Comparison of ENCODE assay signal across 8 cellular contexts in genomic region chr2:229342376-229342775, GRCh38.
DNase-seq lines count a peak whose midpoint lies in the region; ATAC-seq and TF ChIP-seq lines count a peak whose summit lies in the region.

No MANE protein-coding gene starts in this region.

- H3K36me3 Mint-ChIP-seq in activated CD8-positive, alpha-beta T cell treated with anti-CD3 and anti-CD28 coated beads for 36 hours (ENCODE audit: low read depth), result no peaks in the 10 kb centered on the region
- no peaks in the 10 kb centered on the region for H3K36me3 Mint-ChIP-seq in activated CD8-positive, alpha-beta T cell treated with anti-CD3 and anti-CD28 coated beads, Interleukin-2, amount 10 ng/mL, durations not matched to agents 7 days and 5 days (ENCODE audit: low read depth)
- no peaks in the 10 kb centered on the region for H3K36me3 Mint-ChIP-seq in effector memory CD8-positive, alpha-beta T cell (ENCODE audit: insufficient read depth)

- H3K36me3 ChIP-seq in right atrium auricular region (no peaks in the 10 kb centered on the region), tibial nerve (no peaks in the 10 kb centered on the region)

- TF ChIP-seq CTCF in activated CD8-positive, alpha-beta T cell treated with anti-CD3 and anti-CD28 coated beads for 36 hours (IDR thresholded peaks at IDR 0.05), result peak; percentile 26
- peak; percentile 21 to 56 for TF ChIP-seq CTCF in right atrium auricular region (IDR thresholded peaks at IDR 0.05)
- peak in 2 of 5 experiments; percentile 12 to 25 for TF ChIP-seq CTCF in tibial nerve (IDR thresholded peaks at IDR 0.05)

- H3K4me1 Mint-ChIP-seq in activated CD8-positive, alpha-beta T cell treated with anti-CD3 and anti-CD28 coated beads for 36 hours (ENCODE audit: low read depth), result no peaks in the 10 kb centered on the region
- H3K4me1 Mint-ChIP-seq in activated CD8-positive, alpha-beta T cell treated with anti-CD3 and anti-CD28 coated beads, Interleukin-2, amount 10 ng/mL, durations not matched to agents 7 days and 5 days (ENCODE audit: low read depth), result no peaks in the 10 kb centered on the region
- H3K4me1 Mint-ChIP-seq in effector memory CD8-positive, alpha-beta T cell (ENCODE audit: low read depth in 2 of 2), result no peaks in the 10 kb centered on the region

- no peak overlapping the region for H3K4me3 Mint-ChIP-seq in activated CD8-positive, alpha-beta T cell treated with anti-CD3 and anti-CD28 coated beads for 36 hours
- H3K4me3 Mint-ChIP-seq in activated CD8-positive, alpha-beta T cell treated with anti-CD3 and anti-CD28 coated beads, Interleukin-2, amount 10 ng/mL, durations not matched to agents 7 days and 5 days, result no peak overlapping the region
- no peak overlapping the region for H3K4me3 Mint-ChIP-seq in effector memory CD8-positive, alpha-beta T cell

- no peak overlapping the region for H3K27ac Mint-ChIP-seq in activated CD8-positive, alpha-beta T cell treated with anti-CD3 and anti-CD28 coated beads for 36 hours
- no peak overlapping the region for H3K27ac Mint-ChIP-seq in activated CD8-positive, alpha-beta T cell treated with anti-CD3 and anti-CD28 coated beads, Interleukin-2, amount 10 ng/mL, durations not matched to agents 7 days and 5 days
- no peak overlapping the region for H3K27ac Mint-ChIP-seq in effector memory CD8-positive, alpha-beta T cell

- POLR2A ChIA-PET in activated CD8-positive, alpha-beta T cell treated with anti-CD3 and anti-CD28 coated beads for 36 hours (lab: Charles Lee), result no interaction called here
- POLR2A ChIA-PET in activated CD8-positive, alpha-beta T cell treated with anti-CD3 and anti-CD28 coated beads, Interleukin-2, amount 10 ng/mL, durations not matched to agents 7 days and 5 days (lab: Charles Lee), result no interaction called here

- no peak overlapping the region for H3K4me3 ChIP-seq in right atrium auricular region
- no peak overlapping the region for H3K4me3 ChIP-seq in tibial nerve

- intact Hi-C loops in activated CD8-positive, alpha-beta T cell treated with anti-CD3 and anti-CD28 coated beads for 36 hours (cut with micrococcal nuclease), result no loop called here

- DNase-seq in activated CD8-positive, alpha-beta T cell treated with anti-CD3 and anti-CD28 coated beads for 36 hours, result peak; percentile 20
- DNase-seq in activated CD8-positive, alpha-beta T cell treated with anti-CD3 and anti-CD28 coated beads, Interleukin-2, amount 10 ng/mL, durations not matched to agents 7 days and 5 days, result no peak
- DNase-seq in RPMI7951 (ENCODE audit: low read depth) (peak; percentile 50), right atrium auricular region (ENCODE audit: low spot score) (no peak), tibial nerve (ENCODE audit: low spot score in 2 of 2) (peak; percentile 21 to 42), DMS79 treated with DMSO at 0.1 percent for 48 hours (lab: John Stamatoyannopoulos, UW) (no peak)
- no peak for DNase-seq in effector memory CD8-positive, alpha-beta T cell

- H3K27me3 Mint-ChIP-seq in activated CD8-positive, alpha-beta T cell treated with anti-CD3 and anti-CD28 coated beads for 36 hours, result no peaks in the 10 kb centered on the region
- H3K27me3 Mint-ChIP-seq in activated CD8-positive, alpha-beta T cell treated with anti-CD3 and anti-CD28 coated beads, Interleukin-2, amount 10 ng/mL, durations not matched to agents 7 days and 5 days (ENCODE audit: low read depth), result no peaks in the 10 kb centered on the region
- H3K27me3 Mint-ChIP-seq in effector memory CD8-positive, alpha-beta T cell, result no peaks in the 10 kb centered on the region

- no peaks in the 10 kb centered on the region for H3K9me3 ChIP-seq in right atrium auricular region
- no peaks in the 10 kb centered on the region for H3K9me3 ChIP-seq in tibial nerve

- no peaks in the 10 kb centered on the region for H3K9me3 Mint-ChIP-seq in activated CD8-positive, alpha-beta T cell treated with anti-CD3 and anti-CD28 coated beads for 36 hours
- H3K9me3 Mint-ChIP-seq in activated CD8-positive, alpha-beta T cell treated with anti-CD3 and anti-CD28 coated beads, Interleukin-2, amount 10 ng/mL, durations not matched to agents 7 days and 5 days (ENCODE audit: insufficient read depth), result no peaks in the 10 kb centered on the region
- H3K9me3 Mint-ChIP-seq in effector memory CD8-positive, alpha-beta T cell, result peaks cover 2 to 7% of the 10 kb centered on the region in 2 donors

- no peak for ATAC-seq in activated CD8-positive, alpha-beta T cell treated with anti-CD3 and anti-CD28 coated beads for 36 hours
- ATAC-seq in activated CD8-positive, alpha-beta T cell treated with anti-CD3 and anti-CD28 coated beads, Interleukin-2, amount 10 ng/mL, durations not matched to agents 7 days and 5 days, result no peak
- no peak for ATAC-seq in effector memory CD8-positive, alpha-beta T cell (replicated peaks)
- ATAC-seq in HG02973 (IDR thresholded peaks at IDR 0.05; ENCODE audit: unreplicated experiment), result no peak

- TF ChIP-seq EP300 in tibial nerve (IDR thresholded peaks at IDR 0.05), result no peak

- no peak overlapping the region for H3K27ac ChIP-seq in right atrium auricular region
- H3K27ac ChIP-seq in tibial nerve, result no peak overlapping the region

- no peak for TF ChIP-seq POLR2A in tibial nerve (IDR thresholded peaks at IDR 0.05)

- 26 to 43% methylated on average over 4 of the region's 4 CpGs for WGBS in tibial nerve, 2 donors

- CTCF ChIA-PET in activated CD8-positive, alpha-beta T cell treated with anti-CD3 and anti-CD28 coated beads for 36 hours (lab: Charles Lee), result interaction anchor here (0.8 kb wide), 1 partner anchor 29 kb away, joined by 3 read pairs; no protein-coding TSS in a partner anchor
- CTCF ChIA-PET in activated CD8-positive, alpha-beta T cell treated with anti-CD3 and anti-CD28 coated beads, Interleukin-2, amount 10 ng/mL, durations not matched to agents 7 days and 5 days (lab: Charles Lee), result no interaction called here

- no peaks in the 10 kb centered on the region for H3K27me3 ChIP-seq in right atrium auricular region
- H3K27me3 ChIP-seq in tibial nerve, result no peaks in the 10 kb centered on the region

- H3K4me1 ChIP-seq in right atrium auricular region, result no peaks in the 10 kb centered on the region
- H3K4me1 ChIP-seq in tibial nerve, result no peaks in the 10 kb centered on the region

Comparison
In these comparisons a context has a peak if more than half of its experiments do, and no peak if none do; other contexts are left out.
1. DNase-seq: peak in activated CD8-positive, alpha-beta T cell treated with anti-CD3 and anti-CD28 coated beads for 36 hours (single experiment), RPMI7951 (single experiment) and tibial nerve (2 of 2); none in activated CD8-positive, alpha-beta T cell treated with anti-CD3 and anti-CD28 coated beads, Interleukin-2, amount 10 ng/mL, durations not matched to agents 7 days and 5 days (single experiment), right atrium auricular region (single experiment), DMS79 treated with DMSO at 0.1 percent for 48 hours (single experiment) and effector memory CD8-positive, alpha-beta T cell (0 of 3).